In the genomic region with DNA sequence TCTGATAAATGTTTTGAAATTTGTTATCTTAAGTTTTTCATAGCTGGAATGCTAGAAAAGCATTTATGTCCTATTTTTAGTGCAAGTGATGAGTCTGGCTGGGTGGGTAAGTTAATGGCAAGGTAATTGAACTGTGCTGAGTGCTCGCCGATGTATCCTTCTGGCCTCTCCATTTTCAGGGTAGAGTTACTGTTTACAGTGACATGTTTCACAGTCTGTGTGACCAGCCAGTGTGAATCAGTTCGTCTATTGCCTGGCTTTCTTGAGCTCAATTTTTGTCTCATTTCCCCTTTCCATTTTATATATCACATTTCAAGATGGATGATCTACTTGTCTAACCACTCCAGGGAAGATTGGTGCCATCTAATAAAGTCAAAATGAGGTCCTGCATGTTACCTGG, we compare ENCODE assay signal across 15 cellular contexts. TPM values are rescaled to one million over a fixed set of nuclear protein-coding genes. Genes with fewer than 3 reads are reported as not detected.
DNase-seq lines count a peak whose midpoint lies in the region; ATAC-seq and TF ChIP-seq lines count a peak whose summit lies in the region.
"Had no signal": no experiment of that assay in that cellular context is flagged by ENCODE, and none has a peak within 500 bp of the region (broad histone marks: within the 10 kb centered on the region; RNA-seq: fewer than 3 reads in every experiment).

No MANE protein-coding gene starts in this region.

- no peak overlapping the region for H3K4me3 ChIP-seq in GM12865 (ENCODE audit: low read depth, low read length)
- H3K4me3 ChIP-seq in IMR-90 (ENCODE audit: insufficient read depth, low read depth, low read length): no peak overlapping the region
- H3K4me3 ChIP-seq in adipocyte (ENCODE audit: low read length): peak overlapping the region; percentile 2
- H3K4me3 ChIP-seq in mesodermal cell (ENCODE audit: extremely low read depth, insufficient read depth, low read length, poor library complexity, severe bottlenecking): no peak overlapping the region
- H3K4me3 ChIP-seq: BLaER1, right lobe of liver had no signal

- no peaks in the 10 kb centered on the region for H3K36me3 ChIP-seq in IMR-90 (ENCODE audit: control insufficient read depth, insufficient read depth, low read length)
- no peaks in the 10 kb centered on the region for H3K36me3 ChIP-seq in adipocyte (ENCODE audit: control insufficient read depth, insufficient read depth, low read length, severe bottlenecking)
- peaks cover 6% of the 10 kb centered on the region for H3K36me3 ChIP-seq in mesodermal cell (ENCODE audit: control insufficient read depth, insufficient read depth, low read length)
- H3K36me3 ChIP-seq: BLaER1, right lobe of liver had no signal

- peaks cover 13% of the 10 kb centered on the region for H3K4me1 ChIP-seq in IMR-90 (ENCODE audit: control insufficient read depth, insufficient read depth, low read length)
- peaks cover 68% of the 10 kb centered on the region for H3K4me1 ChIP-seq in adipocyte (ENCODE audit: control insufficient read depth, insufficient read depth, low read length)
- H3K4me1 ChIP-seq in mesodermal cell (ENCODE audit: control insufficient read depth, insufficient read depth, low read length, poor library complexity, severe bottlenecking): peaks cover 52% of the 10 kb centered on the region
- H3K4me1 ChIP-seq: BLaER1 had no signal

- TF ChIP-seq RAD21 in IMR-90 (IDR thresholded peaks at IDR 0.05; ENCODE audit: low read length): no peak

- no CpG with 5 or more reads among the region's 3 CpGs for WGBS in IMR-90 (ENCODE audit: extremely low coverage in 2 of 2, insufficient read length in 1 of 2), 2 experiments
- WGBS in mesodermal cell (ENCODE audit: insufficient coverage in 2 of 2), 2 experiments: 38 to 100% methylated on average over 1 of the region's 3 CpGs

- TF ChIP-seq CTCF in GM12865 (IDR thresholded peaks at IDR 0.05; ENCODE audit: insufficient read depth, low read depth, low read length, missing control alignments) (no peak), IMR-90 (conservative IDR thresholded peaks at IDR 0.05; ENCODE audit: low read depth, low read length) (no peak)

- H3K27ac ChIP-seq in IMR-90 (ENCODE audit: insufficient read depth, low read length): peak overlapping the region; percentile 57; the same call in 1 of the 2 replicates
- H3K27ac ChIP-seq in mesodermal cell (ENCODE audit: low read depth, low read length, severe bottlenecking): peak overlapping the region; percentile 95
- H3K27ac ChIP-seq: BLaER1, right lobe of liver had no signal

- peak overlapping the region in 1 of 2 experiments; percentile 37; a peak in 1 of 4 replicates for H4K8ac ChIP-seq in IMR-90 (ENCODE audit: low read depth in 2 of 2, low read length in 2 of 2)

- H3K56ac ChIP-seq in IMR-90 (ENCODE audit: extremely low read depth, insufficient read depth, low read length): no peak overlapping the region

- no peaks in the 10 kb centered on the region for H3K4me1 Mint-ChIP-seq in activated CD4-positive, alpha-beta memory T cell treated with anti-CD3 and anti-CD28 coated beads, Interleukin-2, amount 10 ng/mL, durations not matched to agents 7 days and 5 days

- intact Hi-C loops in IMR-90 (cut with micrococcal nuclease): no loop called here

- in situ Hi-C loops in IMR-90 (cut with MboI; ENCODE audit: low sequenced_read_pairs): no loop called here

- H2BK15ac ChIP-seq in IMR-90 (ENCODE audit: low read depth, low read length): peak overlapping the region; percentile 89; the same call in 1 of the 3 replicates

- H3K4me2 ChIP-seq in IMR-90 (ENCODE audit: low read depth, low read length): peak overlapping the region; percentile 25
- H3K4me2 ChIP-seq: BLaER1 had no signal

- H3K9ac ChIP-seq in IMR-90 (ENCODE audit: low read depth, low read length): no peak overlapping the region
- H3K9ac ChIP-seq in adipocyte (ENCODE audit: low read length): peak overlapping the region; percentile 1
- H3K9ac ChIP-seq: BLaER1 had no signal

- no peak overlapping the region for H3K4me3 Mint-ChIP-seq in activated CD4-positive, alpha-beta memory T cell treated with anti-CD3 and anti-CD28 coated beads, Interleukin-2, amount 10 ng/mL, durations not matched to agents 7 days and 5 days
- H3K4me3 Mint-ChIP-seq: activated CD8-positive, alpha-beta T cell treated with anti-CD3 and anti-CD28 coated beads for 36 hours; natural killer cell treated with Interleukin-12 subunit alpha and Interleukin-12 subunit beta and Interleukin-15 and Interleukin-18, amount 100 ng/mL, for 72 hours; stimulated activated naive CD8-positive, alpha-beta T cell treated with anti-CD3 and anti-CD28 coated beads, Interleukin-15, Interleukin-2, amounts not matched to agents 100 ng/mL and 50 ng/mL, for 24 hours had no signal

- no peak overlapping the region for H2AFZ ChIP-seq in IMR-90 (replicated peaks; ENCODE audit: low read length, poor library complexity)

- H2AK5ac ChIP-seq in IMR-90 (ENCODE audit: low read depth, low read length): peak overlapping the region; percentile 97

- H3K79me1 ChIP-seq in IMR-90 (ENCODE audit: low read depth in 1 of 2, low read length in 2 of 2): peaks cover 26 to 67% of the 10 kb centered on the region in 2 experiments

- no peaks in the 10 kb centered on the region for H3K9me3 Mint-ChIP-seq in activated CD4-positive, alpha-beta memory T cell treated with anti-CD3 and anti-CD28 coated beads, Interleukin-2, amount 10 ng/mL, durations not matched to agents 7 days and 5 days
- H3K9me3 Mint-ChIP-seq: activated CD8-positive, alpha-beta T cell treated with anti-CD3 and anti-CD28 coated beads for 36 hours; natural killer cell treated with Interleukin-12 subunit alpha and Interleukin-12 subunit beta and Interleukin-15 and Interleukin-18, amount 100 ng/mL, for 72 hours; stimulated activated naive CD8-positive, alpha-beta T cell treated with anti-CD3 and anti-CD28 coated beads, Interleukin-15, Interleukin-2, amounts not matched to agents 100 ng/mL and 50 ng/mL, for 24 hours had no signal

- peaks cover 15% of the 10 kb centered on the region for H3K27me3 Mint-ChIP-seq in activated CD4-positive, alpha-beta memory T cell treated with anti-CD3 and anti-CD28 coated beads, Interleukin-2, amount 10 ng/mL, durations not matched to agents 7 days and 5 days
- H3K27me3 Mint-ChIP-seq: stimulated activated naive CD8-positive, alpha-beta T cell treated with anti-CD3 and anti-CD28 coated beads, Interleukin-15, Interleukin-2, amounts not matched to agents 100 ng/mL and 50 ng/mL, for 24 hours had no signal

- POLR2A ChIA-PET in IMR-90 (lab: Charles Lee; ENCODE audit: unreplicated experiment): no interaction called here
- POLR2A ChIA-PET in activated CD4-positive, alpha-beta memory T cell treated with anti-CD3 and anti-CD28 coated beads, Interleukin-2, amount 10 ng/mL, durations not matched to agents 7 days and 5 days (lab: Charles Lee): no interaction called here

- H3K27me3 ChIP-seq in IMR-90 (ENCODE audit: control insufficient read depth, insufficient read depth, low read length) (no peaks in the 10 kb centered on the region), adipocyte (replicated peaks; ENCODE audit: control insufficient read depth, insufficient read depth, low read length) (no peaks in the 10 kb centered on the region)
- H3K27me3 ChIP-seq: BLaER1, right lobe of liver had no signal

- H4K91ac ChIP-seq in IMR-90 (ENCODE audit: insufficient read depth, low read depth, low read length): peak overlapping the region; percentile 49; the same call in 1 of the 2 replicates

- no peak for ATAC-seq in IMR-90 (ENCODE audit: low read depth)
- ATAC-seq in HG03139 (IDR thresholded peaks at IDR 0.05; ENCODE audit: unreplicated experiment): no peak
- ATAC-seq: activated CD8-positive, alpha-beta T cell treated with anti-CD3 and anti-CD28 coated beads for 36 hours; natural killer cell treated with Interleukin-12 subunit alpha and Interleukin-12 subunit beta and Interleukin-15 and Interleukin-18, amount 100 ng/mL, for 72 hours had no signal

- H3K9me1 ChIP-seq in IMR-90 (ENCODE audit: insufficient read depth, low read length): peaks cover 21% of the 10 kb centered on the region

- no peak overlapping the region for H4K5ac ChIP-seq in IMR-90 (ENCODE audit: low read depth, low read length)

- peak overlapping the region; percentile 67 for H3K4ac ChIP-seq in IMR-90 (ENCODE audit: low read depth, low read length)

- no peak for TF ChIP-seq POLR2A in IMR-90 (IDR thresholded peaks at IDR 0.05; ENCODE audit: low read depth, low read length)

- CTCF ChIA-PET in IMR-90 (lab: Yijun Ruan, JAX): no interaction called here
- CTCF ChIA-PET in activated CD4-positive, alpha-beta memory T cell treated with anti-CD3 and anti-CD28 coated beads, Interleukin-2, amount 10 ng/mL, durations not matched to agents 7 days and 5 days (lab: Charles Lee): no interaction called here

- no peaks in the 10 kb centered on the region for H3K36me3 Mint-ChIP-seq in activated CD4-positive, alpha-beta memory T cell treated with anti-CD3 and anti-CD28 coated beads, Interleukin-2, amount 10 ng/mL, durations not matched to agents 7 days and 5 days (ENCODE audit: low read depth)
- H3K36me3 Mint-ChIP-seq: natural killer cell treated with Interleukin-12 subunit alpha and Interleukin-12 subunit beta and Interleukin-15 and Interleukin-18, amount 100 ng/mL, for 72 hours had no signal

- H2BK20ac ChIP-seq in IMR-90 (ENCODE audit: low read depth, low read length): peak overlapping the region; percentile 67; the same call in 1 of the 2 replicates

- BruUV-seq in IMR-90 (replicated peaks; lab: Mats Ljungman, UMichigan): no TSS peak

- DNase-seq in GM12865 (ENCODE audit: low read depth) (peak; percentile 46), IMR-90 (no peak), adipocyte (ENCODE audit: low read depth) (no peak), T-helper 9 cell (no peak), ureter (ENCODE audit: low spot score) (no peak)
- no peak for DNase-seq in activated CD4-positive, alpha-beta memory T cell treated with anti-CD3 and anti-CD28 coated beads, Interleukin-2, amount 10 ng/mL, durations not matched to agents 7 days and 5 days
- DNase-seq: activated CD8-positive, alpha-beta T cell treated with anti-CD3 and anti-CD28 coated beads for 36 hours; activated effector memory CD4-positive, alpha-beta T cell treated with Interleukin-2 at 50 U/mL for 16 hours; effector CD8-positive, alpha-beta T cell; right lobe of liver had no signal

- no peak overlapping the region for H2AK9ac ChIP-seq in IMR-90 (replicated peaks; ENCODE audit: low read depth, low read length, poor library complexity)

- dilution Hi-C loops in IMR-90 (cut with HindIII; ENCODE audit: low sequenced_read_pairs, unreplicated experiment): no loop called here

- peak overlapping the region; percentile 79; the same call in 1 of the 2 replicates for H2BK120ac ChIP-seq in IMR-90 (ENCODE audit: low read depth, low read length)

- peak overlapping the region; percentile 75; the same call in 1 of the 2 replicates for H3K14ac ChIP-seq in IMR-90 (replicated peaks; ENCODE audit: low read depth, low read length)

- no peak overlapping the region for H3K27ac Mint-ChIP-seq in activated CD4-positive, alpha-beta memory T cell treated with anti-CD3 and anti-CD28 coated beads, Interleukin-2, amount 10 ng/mL, durations not matched to agents 7 days and 5 days
- H3K27ac Mint-ChIP-seq: activated CD8-positive, alpha-beta T cell treated with anti-CD3 and anti-CD28 coated beads for 36 hours; natural killer cell treated with Interleukin-12 subunit alpha and Interleukin-12 subunit beta and Interleukin-15 and Interleukin-18, amount 100 ng/mL, for 72 hours; stimulated activated naive CD8-positive, alpha-beta T cell treated with anti-CD3 and anti-CD28 coated beads, Interleukin-15, Interleukin-2, amounts not matched to agents 100 ng/mL and 50 ng/mL, for 24 hours had no signal

- H3K9me3 ChIP-seq in IMR-90 (ENCODE audit: control insufficient read depth, insufficient read depth, low read length): no peaks in the 10 kb centered on the region
- no peaks in the 10 kb centered on the region for H3K9me3 ChIP-seq in adipocyte (ENCODE audit: control insufficient read depth, low read length)
- no peaks in the 10 kb centered on the region for H3K9me3 ChIP-seq in mesodermal cell (ENCODE audit: control insufficient read depth, low read length)
- H3K9me3 ChIP-seq: BLaER1, right lobe of liver had no signal

- peak overlapping the region; percentile 22; the same call in 1 of the 2 replicates for H3K23ac ChIP-seq in IMR-90 (ENCODE audit: low read depth, low read length)

- peak overlapping the region; percentile 76 for H2BK5ac ChIP-seq in IMR-90 (ENCODE audit: low read depth, low read length, poor library complexity, severe bottlenecking)

- H4K20me1 ChIP-seq in IMR-90 (ENCODE audit: insufficient read depth, low read length): peaks cover 47% of the 10 kb centered on the region
- H4K20me1 ChIP-seq: BLaER1 had no signal

- peak overlapping the region; percentile 75; the same call in 1 of the 2 replicates for H3K18ac ChIP-seq in IMR-90 (ENCODE audit: low read depth, low read length)

RNA-seq across cellular contexts. Expression of gene ITSN1, which starts 44.1 kb away (rescaled TPM):
- total RNA-seq in IMR-90 (2012; rRNA removed) (56.4 and 62.0 TPM in 2 replicates), ureter (52.5 TPM)
- 40.3 and 45.4 TPM in 2 replicates for polyA plus RNA-seq in IMR-90 (2012; rRNA removed)
- 25.6 and 29.6 TPM in 2 replicates for polyA plus RNA-seq in IMR-90 (2012; cell fraction: cytosol; rRNA removed)
- polyA plus RNA-seq in IMR-90 (2012; cell fraction: nucleus; rRNA removed; ENCODE audit: low replicate concordance): 68.1 and 155 TPM in 2 replicates
- polyA plus RNA-seq in mesodermal cell (2013, experiment 1 of 2): 59.9 TPM
- polyA plus RNA-seq in mesodermal cell (2013, experiment 2 of 2): 56.4 TPM
- total RNA-seq in activated CD4-positive, alpha-beta memory T cell treated with anti-CD3 and anti-CD28 coated beads, Interleukin-2, amount 10 ng/mL, durations not matched to agents 7 days and 5 days: 1 to 10 TPM; 2.7 to 4.0 TPM

RNA-seq across cellular contexts. Expression of gene CRYZL1, which starts 44.8 kb away (rescaled TPM):
- total RNA-seq in IMR-90 (2012; rRNA removed): 19.9 and 23.1 TPM in 2 replicates
- 23.7 and 28.5 TPM in 2 replicates for polyA plus RNA-seq in IMR-90 (2012; rRNA removed)
- polyA plus RNA-seq in IMR-90 (2012; cell fraction: cytosol; rRNA removed): 6.0 and 13.5 TPM in 2 replicates
- 4.7 and 68.1 TPM in 2 replicates for polyA plus RNA-seq in IMR-90 (2012; cell fraction: nucleus; rRNA removed; ENCODE audit: low replicate concordance)
- 43.5 TPM for polyA plus RNA-seq in mesodermal cell (2013, experiment 1 of 2)
- polyA plus RNA-seq in mesodermal cell (2013, experiment 2 of 2): 46.4 TPM
- total RNA-seq in activated CD4-positive, alpha-beta memory T cell treated with anti-CD3 and anti-CD28 coated beads, Interleukin-2, amount 10 ng/mL, durations not matched to agents 7 days and 5 days: 10 to 100 TPM; 33.6 to 39.3 TPM
- total RNA-seq in ureter: 54.0 TPM

Comparison
In these comparisons a context has a peak if more than half of its experiments do, and no peak if none do; other contexts are left out.
1. RNA of gene ITSN1, which starts 44.1 kb away (total RNA-seq): 56.4 to 62.0 TPM in IMR-90 and 52.5 TPM in ureter (single experiment); 2.7 to 4.0 TPM in activated CD4-positive, alpha-beta memory T cell treated with anti-CD3 and anti-CD28 coated beads, Interleukin-2, amount 10 ng/mL, durations not matched to agents 7 days and 5 days; every median in the first group is over 10 times any median in the second.